ENCODE assay signal across 10 cellular contexts in the genomic region with DNA sequence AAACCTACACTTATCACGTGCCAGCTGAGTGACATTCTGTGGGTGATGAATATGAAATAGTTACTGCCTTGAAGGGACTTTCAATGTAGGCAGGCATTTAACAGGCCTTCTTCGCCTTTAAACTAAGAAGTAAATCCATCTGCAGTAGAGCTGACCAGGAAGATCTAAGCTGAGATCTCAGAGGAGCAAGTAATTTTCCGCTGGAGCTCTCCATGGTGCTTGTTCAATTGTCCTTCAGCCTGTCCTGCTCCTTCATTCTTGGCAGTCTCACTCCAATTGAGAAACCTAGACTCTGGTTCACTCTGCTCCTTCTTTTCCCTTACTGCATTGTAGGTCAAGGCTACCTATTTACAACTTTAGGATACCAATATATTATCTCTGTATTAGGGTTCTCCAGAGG.
A peak's percentile ranks its signal among the peaks of the same experiment; 100 is the strongest.
DNase-seq lines count a peak whose midpoint lies in the region; TF ChIP-seq lines count a peak whose summit lies in the region.
"Had no signal": no experiment of that assay in that cellular context is flagged by ENCODE, and none has a peak within 500 bp of the region (broad histone marks: within the 10 kb centered on the region; RNA-seq: fewer than 3 reads in every experiment).

No MANE protein-coding gene starts in this region.

- TF ChIP-seq CTCF in mesothelial cell of epicardium (IDR thresholded peaks at IDR 0.05; ENCODE audit: unreplicated experiment) (no peak), Calu3 (IDR thresholded peaks at IDR 0.05; ENCODE audit: unreplicated experiment) (no peak)

- H3K27me3 Mint-ChIP-seq in mesothelial cell of epicardium (ENCODE audit: low read depth) (no peaks in the 10 kb centered on the region), Calu3 (ENCODE audit: unreplicated experiment) (no peaks in the 10 kb centered on the region)

- intact Hi-C loops in Calu3 (cut with micrococcal nuclease; ENCODE audit: unreplicated experiment) = no loop called here

- H3K36me3 Mint-ChIP-seq in mesothelial cell of epicardium (peaks cover 2% of the 10 kb centered on the region), Calu3 (ENCODE audit: insufficient read depth, unreplicated experiment) (no peaks in the 10 kb centered on the region)

- H3K27ac Mint-ChIP-seq in mesothelial cell of epicardium = no peak overlapping the region
- H3K27ac Mint-ChIP-seq in Calu3 (ENCODE audit: unreplicated experiment) = no peak overlapping the region

- CTCF ChIA-PET in Calu3 (lab: Charles Lee) = no interaction called here

- no TSS peak for BruUV-seq in Calu3 (replicated peaks; lab: Mats Ljungman, UMichigan)

- H3K4me3 Mint-ChIP-seq in mesothelial cell of epicardium = no peak overlapping the region
- H3K4me3 Mint-ChIP-seq in Calu3 (ENCODE audit: low read depth, unreplicated experiment) = no peak overlapping the region

- H3K9me3 Mint-ChIP-seq in mesothelial cell of epicardium = no peaks in the 10 kb centered on the region
- H3K9me3 Mint-ChIP-seq in Calu3 (ENCODE audit: low read depth, unreplicated experiment) = no peaks in the 10 kb centered on the region

- DNase-seq in GM03348 (ENCODE audit: low spot score) (peak; percentile 27), NCI-H226 (peak; percentile 16), dermis blood vessel endothelial cell (peak; percentile 39), mesothelial cell of epicardium (ENCODE audit: low spot score in 2 of 2, unreplicated experiment in 2 of 2) (peak; percentile 18 to 42), NCI-H82 (lab: John Stamatoyannopoulos, UW) (no peak), dedifferentiated amniotic fluid mesenchymal stem cell (ENCODE audit: extremely low spot score) (no peak), Calu3 (no peak)
- DNase-seq in effector CD4-positive, alpha-beta T cell = no peak
- DNase-seq: caudate nucleus, sigmoid colon had no signal

- peaks cover 20% of the 10 kb centered on the region for H3K4me1 Mint-ChIP-seq in mesothelial cell of epicardium
- H3K4me1 Mint-ChIP-seq in Calu3 (ENCODE audit: low read depth, unreplicated experiment) = no peaks in the 10 kb centered on the region

Comparison
In these comparisons a context has a peak if more than half of its experiments do, and no peak if none do; other contexts are left out.
1. DNase-seq: peak in GM03348 (single experiment), NCI-H226 (single experiment), dermis blood vessel endothelial cell (single experiment) and mesothelial cell of epicardium (2 of 2); none in effector CD4-positive, alpha-beta T cell (single experiment), NCI-H82 (single experiment), dedifferentiated amniotic fluid mesenchymal stem cell (single experiment) and Calu3 (single experiment).